In genomic region chr12:53501615-53502181, GRCh38 we compare ENCODE assay signal across 1 cellular context.
TF ChIP-seq lines count a peak whose summit lies in the region.

No MANE protein-coding gene starts in this region.

TF ChIP-seq in SK-N-SH treated with all-trans-retinoic acid at 6 μM for 48 hours, 23 proteins besides CTCF, POLR2A, EP300 and RAD21 (continued from another document):
- TF ChIP-seq, protein P1, sequence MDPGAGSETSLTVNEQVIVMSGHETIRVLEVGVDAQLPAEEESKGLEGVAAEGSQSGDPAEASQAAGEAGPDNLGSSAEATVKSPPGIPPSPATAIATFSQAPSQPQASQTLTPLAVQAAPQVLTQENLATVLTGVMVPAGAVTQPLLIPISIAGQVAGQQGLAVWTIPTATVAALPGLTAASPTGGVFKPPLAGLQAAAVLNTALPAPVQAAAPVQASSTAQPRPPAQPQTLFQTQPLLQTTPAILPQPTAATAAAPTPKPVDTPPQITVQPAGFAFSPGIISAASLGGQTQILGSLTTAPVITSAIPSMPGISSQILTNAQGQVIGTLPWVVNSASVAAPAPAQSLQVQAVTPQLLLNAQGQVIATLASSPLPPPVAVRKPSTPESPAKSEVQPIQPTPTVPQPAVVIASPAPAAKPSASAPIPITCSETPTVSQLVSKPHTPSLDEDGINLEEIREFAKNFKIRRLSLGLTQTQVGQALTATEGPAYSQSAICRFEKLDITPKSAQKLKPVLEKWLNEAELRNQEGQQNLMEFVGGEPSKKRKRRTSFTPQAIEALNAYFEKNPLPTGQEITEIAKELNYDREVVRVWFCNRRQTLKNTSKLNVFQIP (CRISPR knock-in tag; IDR thresholded peaks at IDR 0.05; ENCODE audit: borderline replicate concordance, low read depth): no peak
- TF ChIP-seq CSDC2 (CRISPR knock-in tag; IDR thresholded peaks at IDR 0.05) (no peak), ISL1 (CRISPR knock-in tag; IDR thresholded peaks at IDR 0.05) (no peak), ZFP30 (CRISPR knock-in tag; IDR thresholded peaks at IDR 0.05) (no peak), BACH2 (CRISPR knock-in tag; IDR thresholded peaks at IDR 0.05; ENCODE audit: borderline replicate concordance) (no peak), ZC3H10 (CRISPR knock-in tag; IDR thresholded peaks at IDR 0.05) (no peak), ZNF8 (CRISPR knock-in tag; IDR thresholded peaks at IDR 0.05) (no peak)
- TF ChIP-seq, protein P2, sequence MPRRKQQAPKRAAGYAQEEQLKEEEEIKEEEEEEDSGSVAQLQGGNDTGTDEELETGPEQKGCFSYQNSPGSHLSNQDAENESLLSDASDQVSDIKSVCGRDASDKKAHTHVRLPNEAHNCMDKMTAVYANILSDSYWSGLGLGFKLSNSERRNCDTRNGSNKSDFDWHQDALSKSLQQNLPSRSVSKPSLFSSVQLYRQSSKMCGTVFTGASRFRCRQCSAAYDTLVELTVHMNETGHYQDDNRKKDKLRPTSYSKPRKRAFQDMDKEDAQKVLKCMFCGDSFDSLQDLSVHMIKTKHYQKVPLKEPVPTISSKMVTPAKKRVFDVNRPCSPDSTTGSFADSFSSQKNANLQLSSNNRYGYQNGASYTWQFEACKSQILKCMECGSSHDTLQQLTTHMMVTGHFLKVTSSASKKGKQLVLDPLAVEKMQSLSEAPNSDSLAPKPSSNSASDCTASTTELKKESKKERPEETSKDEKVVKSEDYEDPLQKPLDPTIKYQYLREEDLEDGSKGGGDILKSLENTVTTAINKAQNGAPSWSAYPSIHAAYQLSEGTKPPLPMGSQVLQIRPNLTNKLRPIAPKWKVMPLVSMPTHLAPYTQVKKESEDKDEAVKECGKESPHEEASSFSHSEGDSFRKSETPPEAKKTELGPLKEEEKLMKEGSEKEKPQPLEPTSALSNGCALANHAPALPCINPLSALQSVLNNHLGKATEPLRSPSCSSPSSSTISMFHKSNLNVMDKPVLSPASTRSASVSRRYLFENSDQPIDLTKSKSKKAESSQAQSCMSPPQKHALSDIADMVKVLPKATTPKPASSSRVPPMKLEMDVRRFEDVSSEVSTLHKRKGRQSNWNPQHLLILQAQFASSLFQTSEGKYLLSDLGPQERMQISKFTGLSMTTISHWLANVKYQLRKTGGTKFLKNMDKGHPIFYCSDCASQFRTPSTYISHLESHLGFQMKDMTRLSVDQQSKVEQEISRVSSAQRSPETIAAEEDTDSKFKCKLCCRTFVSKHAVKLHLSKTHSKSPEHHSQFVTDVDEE (CRISPR knock-in tag; IDR thresholded peaks at IDR 0.05): no peak
